In genomic region chr7:17209101-17209500, GRCh38 we compare ENCODE assay signal across 8 cellular contexts.
"Had no signal": no experiment of that assay in that cellular context is flagged by ENCODE, and none has a peak within 500 bp of the region (broad histone marks: within the 10 kb centered on the region; RNA-seq: fewer than 3 reads in every experiment).

No MANE protein-coding gene starts in this region.

- DNase-seq: IMR-90, KBM-7, KG1 had no signal

- H3K27ac Mint-ChIP-seq: IgD-negative memory B cell had no signal

- H3K4me1 Mint-ChIP-seq: IgD-negative memory B cell had no signal

- H3K27me3 Mint-ChIP-seq: IgD-negative memory B cell had no signal

- H3K4me3 Mint-ChIP-seq: IgD-negative memory B cell had no signal

- H3K27ac ChIP-seq: HL-60 had no signal

- H3K9me3 Mint-ChIP-seq: IgD-negative memory B cell had no signal

- FAIRE-seq: HepG2, HTR-8/SVneo, K562 had no signal

- H3K4me3 ChIP-seq: K562 had no signal
